Comparison of ENCODE assay signal across 8 cellular contexts in genomic region chr10:102450374-102451104, GRCh38. TPM values are rescaled to one million over a fixed set of nuclear protein-coding genes. Genes with fewer than 3 reads are reported as not detected.
DNase-seq lines count a peak whose midpoint lies in the region; ATAC-seq and TF ChIP-seq lines count a peak whose summit lies in the region.

No MANE protein-coding gene starts in this region.

- peaks cover 0 to 4% (median 0%) of the 10 kb centered on the region in 7 donors for H3K9me3 Mint-ChIP-seq in CD14-positive monocyte
- H3K9me3 Mint-ChIP-seq in activated CD8-positive, alpha-beta T cell treated with anti-CD3 and anti-CD28 coated beads for 36 hours = no peaks in the 10 kb centered on the region

- DNase-seq in CD14-positive monocyte (ENCODE audit: low spot score) (peak; percentile 78), NCI-H774 (lab: John Stamatoyannopoulos, UW) (peak; percentile 60), medulla oblongata (ENCODE audit: extremely low spot score) (peak; percentile 75)
- peak; percentile 87 for DNase-seq in activated CD8-positive, alpha-beta T cell treated with anti-CD3 and anti-CD28 coated beads for 36 hours
- DNase-seq in effector CD4-positive, alpha-beta T cell = peak; percentile 81
- DNase-seq in stimulated activated CD4-positive, alpha-beta T cell treated with anti-CD3 and anti-CD28 coated beads, TNF-alpha, amount 100 ng/mL, for 48 hours (ENCODE audit: low read depth in 3 of 3) = peak; percentile 61 to 74 (median 67)

- H3K36me3 Mint-ChIP-seq in CD14-positive monocyte = peaks cover 4 to 5% of the 10 kb centered on the region in 2 donors
- peaks cover 27% of the 10 kb centered on the region for H3K36me3 Mint-ChIP-seq in activated CD8-positive, alpha-beta T cell treated with anti-CD3 and anti-CD28 coated beads for 36 hours (ENCODE audit: low read depth)

- CTCF ChIA-PET in activated CD8-positive, alpha-beta T cell treated with anti-CD3 and anti-CD28 coated beads for 36 hours (lab: Charles Lee) = interaction anchor here (0.8 to 5.0 kb wide), 15 partner anchors 9 to 220 kb away, joined by 3 to 34 read pairs (median 9); partner anchors contain the start of genes ACTR1A, CUEDC2, FBXL15 and NFKB2

- TF ChIP-seq CTCF in CD14-positive monocyte (IDR thresholded peaks at IDR 0.05) = no peak
- no peak for TF ChIP-seq CTCF in activated CD8-positive, alpha-beta T cell treated with anti-CD3 and anti-CD28 coated beads for 36 hours (IDR thresholded peaks at IDR 0.05)

- intact Hi-C loops in CD14-positive monocyte (cut with micrococcal nuclease) = no loop called here
- intact Hi-C loops in activated CD8-positive, alpha-beta T cell treated with anti-CD3 and anti-CD28 coated beads for 36 hours (cut with micrococcal nuclease) = no loop called here

- POLR2A ChIA-PET in activated CD8-positive, alpha-beta T cell treated with anti-CD3 and anti-CD28 coated beads for 36 hours (lab: Charles Lee) = interaction anchor here (0.6 to 6.4 kb wide), 22 partner anchors 10 to 337 kb away, joined by 3 to 102 read pairs (median 5); partner anchors contain the start of genes ACTR1A, CUEDC2, FBXL15 and NFKB2

- H3K4me1 Mint-ChIP-seq in CD14-positive monocyte = peaks cover 56% of the 10 kb centered on the region
- peaks cover 26% of the 10 kb centered on the region for H3K4me1 Mint-ChIP-seq in activated CD8-positive, alpha-beta T cell treated with anti-CD3 and anti-CD28 coated beads for 36 hours (ENCODE audit: low read depth)

- ATAC-seq in GM19351 (IDR thresholded peaks at IDR 0.05; ENCODE audit: unreplicated experiment) (peak; percentile 72), HG03460 (IDR thresholded peaks at IDR 0.05; ENCODE audit: unreplicated experiment) (peak; percentile 75)
- peak; percentile 60 for ATAC-seq in activated CD8-positive, alpha-beta T cell treated with anti-CD3 and anti-CD28 coated beads for 36 hours

- H3K27me3 Mint-ChIP-seq in CD14-positive monocyte (ENCODE audit: low read depth in 3 of 3) = peaks cover 0 to 2% (median 0%) of the 10 kb centered on the region in 3 donors
- no peaks in the 10 kb centered on the region for H3K27me3 Mint-ChIP-seq in activated CD8-positive, alpha-beta T cell treated with anti-CD3 and anti-CD28 coated beads for 36 hours

- H3K27ac Mint-ChIP-seq in CD14-positive monocyte = peak overlapping the region; percentile 85 to 100 (median 93)
- H3K27ac Mint-ChIP-seq in activated CD8-positive, alpha-beta T cell treated with anti-CD3 and anti-CD28 coated beads for 36 hours = peak overlapping the region; percentile 94

- peak overlapping the region; percentile 89 to 94 for H3K4me3 Mint-ChIP-seq in CD14-positive monocyte
- H3K4me3 Mint-ChIP-seq in activated CD8-positive, alpha-beta T cell treated with anti-CD3 and anti-CD28 coated beads for 36 hours = peak overlapping the region; percentile 96

RNA-seq across cellular contexts. Expression of gene C10orf95, which starts 0.8 kb away (rescaled TPM):
- polyA plus RNA-seq in CD14-positive monocyte = not detected
- total RNA-seq in activated CD8-positive, alpha-beta T cell treated with anti-CD3 and anti-CD28 coated beads for 36 hours = under 1 TPM; 0.20 to 0.36 TPM

RNA-seq across cellular contexts. Expression of gene CUEDC2, which starts 18.2 kb away (rescaled TPM):
- polyA plus RNA-seq in CD14-positive monocyte = 10 to 100 TPM; 58.5 to 70.2 TPM
- 10 to 100 TPM; 71.8 to 76.4 TPM for total RNA-seq in activated CD8-positive, alpha-beta T cell treated with anti-CD3 and anti-CD28 coated beads for 36 hours

RNA-seq across cellular contexts. Expression of gene FBXL15, which starts 29.9 kb away (rescaled TPM):
- polyA plus RNA-seq in CD14-positive monocyte = 10 to 100 TPM; 25.5 to 36.3 TPM
- total RNA-seq in activated CD8-positive, alpha-beta T cell treated with anti-CD3 and anti-CD28 coated beads for 36 hours = 10 to 100 TPM; 14.1 to 15.7 TPM

RNA-seq across cellular contexts. Expression of gene PSD, which starts 32.0 kb away (rescaled TPM):
- 1 to 10 TPM; 1.1 to 1.5 TPM for polyA plus RNA-seq in CD14-positive monocyte
- total RNA-seq in activated CD8-positive, alpha-beta T cell treated with anti-CD3 and anti-CD28 coated beads for 36 hours = 10 to 100 TPM in 1 of 2 experiments, 1 to 10 TPM in 1; 9.3 to 10.4 TPM

RNA-seq across cellular contexts. Expression of gene ACTR1A, which starts 52.0 kb away (rescaled TPM):
- 10 to 100 TPM; 79.0 to 79.4 TPM for polyA plus RNA-seq in CD14-positive monocyte
- 10 to 100 TPM; 47.1 to 51.3 TPM for total RNA-seq in activated CD8-positive, alpha-beta T cell treated with anti-CD3 and anti-CD28 coated beads for 36 hours

Comparison
In these comparisons a context has a peak if more than half of its experiments do, and no peak if none do; other contexts are left out.
1. Peak in every context shown above with its lines: DNase-seq and ATAC-seq.